In genomic region chr20:11849976-11850670, GRCh38 we compare ENCODE assay signal across 14 cellular contexts.
DNase-seq lines count a peak whose midpoint lies in the region; ATAC-seq and FAIRE-seq lines count a peak whose summit lies in the region.
"Had no signal": no experiment of that assay in that cellular context is flagged by ENCODE, and none has a peak within 500 bp of the region (broad histone marks: within the 10 kb centered on the region; RNA-seq: fewer than 3 reads in every experiment).

No MANE protein-coding gene starts in this region.

- H3K4me1 ChIP-seq in right cardiac atrium (ENCODE audit: control insufficient read depth, insufficient read depth, low read length), result no peaks in the 10 kb centered on the region
- H3K4me1 ChIP-seq: tibial artery had no signal

- DNase-seq in right cardiac atrium, result peak in 2 of 3 donors; percentile 30 to 49
- DNase-seq in Right ventricle myocardium superior, result no peak
- peak; percentile 8 for DNase-seq in OCI-M1 (lab: John Stamatoyannopoulos, UW)
- peak; percentile 23 for DNase-seq in fibroblast of peridontal ligament (ENCODE audit: extremely low read depth)
- peak; percentile 64 for DNase-seq in urothelium cell line (ENCODE audit: low spot score)
- DNase-seq in NCI-H510A treated with DMSO at 0.1 percent for 48 hours (lab: John Stamatoyannopoulos, UW), result no peak
- DNase-seq in activated CD4-positive, CD25-positive, alpha-beta regulatory T cell treated with anti-CD3 and anti-CD28 coated beads, Interleukin-2, amount 50 U/mL, for 72 hours, result no peak
- DNase-seq: activated CD8-positive, alpha-beta T cell treated with anti-CD3 and anti-CD28 coated beads for 36 hours; activated naive CD4-positive, alpha-beta T cell treated with anti-CD3 and anti-CD28 coated beads, Interleukin-2, amount 50 U/mL, for 16 hours; GDM1; hypothalamus had no signal

- no peak overlapping the region for H3K27ac ChIP-seq in right cardiac atrium (ENCODE audit: low read length)
- H3K27ac ChIP-seq: tibial artery had no signal

- no peak for FAIRE-seq in urothelium cell line (lab: Jason Lieb, UNC)
- FAIRE-seq: K562 had no signal

- no peaks in the 10 kb centered on the region for H3K27me3 ChIP-seq in right cardiac atrium (ENCODE audit: control insufficient read depth, insufficient read depth)
- H3K27me3 ChIP-seq: tibial artery had no signal

- ATAC-seq in right cardiac atrium (peak; percentile 51), Right ventricle myocardium superior (ENCODE audit: poor library complexity) (no peak), HG02763 (IDR thresholded peaks at IDR 0.05; ENCODE audit: unreplicated experiment) (no peak)
- ATAC-seq: activated CD8-positive, alpha-beta T cell treated with anti-CD3 and anti-CD28 coated beads for 36 hours; K562 had no signal

- H3K4me3 ChIP-seq in right cardiac atrium (ENCODE audit: low read length), result no peak overlapping the region
- H3K4me3 ChIP-seq: K562, tibial artery had no signal

- no peaks in the 10 kb centered on the region for H3K9me3 ChIP-seq in right cardiac atrium (ENCODE audit: control insufficient read depth, low read length)
- H3K9me3 ChIP-seq: tibial artery had no signal

- WGBS in right cardiac atrium, result 72% methylated on average over 5 of the region's 5 CpGs

- intact Hi-C loops in right cardiac atrium (cut with DNase I), result no loop called here
- intact Hi-C loops in Right ventricle myocardium superior (cut with DNase I), result no loop called here

Comparison
In these comparisons a context has a peak if more than half of its experiments do, and no peak if none do; other contexts are left out.
1. ATAC-seq: peak in right cardiac atrium (2 of 2); none in Right ventricle myocardium superior (single experiment) and HG02763 (single experiment).
2. DNase-seq: peak in right cardiac atrium (2 of 3), OCI-M1 (single experiment), fibroblast of peridontal ligament (single experiment) and urothelium cell line (single experiment); none in Right ventricle myocardium superior (single experiment), NCI-H510A treated with DMSO at 0.1 percent for 48 hours (single experiment) and activated CD4-positive, CD25-positive, alpha-beta regulatory T cell treated with anti-CD3 and anti-CD28 coated beads, Interleukin-2, amount 50 U/mL, for 72 hours (single experiment).